In genomic region chr11:77144854-77145428, GRCh38 we compare ENCODE assay signal across 1 cellular context.
TF ChIP-seq lines count a peak whose summit lies in the region.

No MANE protein-coding gene starts in this region.

TF ChIP-seq in HepG2, 621 proteins besides CTCF, POLR2A, EP300 and RAD21 (continues in another document):
- peak; percentile 43; the same call in 1 of the 2 replicates for TF ChIP-seq ELF3 (CRISPR knock-in tag; IDR thresholded peaks at IDR 0.05)
- 0 out of 2 replicates have a peak, but pooled peaks have one; percentile 47 for TF ChIP-seq WIZ (CRISPR knock-in tag; IDR thresholded peaks at IDR 0.05)
- TF ChIP-seq, protein P1, sequence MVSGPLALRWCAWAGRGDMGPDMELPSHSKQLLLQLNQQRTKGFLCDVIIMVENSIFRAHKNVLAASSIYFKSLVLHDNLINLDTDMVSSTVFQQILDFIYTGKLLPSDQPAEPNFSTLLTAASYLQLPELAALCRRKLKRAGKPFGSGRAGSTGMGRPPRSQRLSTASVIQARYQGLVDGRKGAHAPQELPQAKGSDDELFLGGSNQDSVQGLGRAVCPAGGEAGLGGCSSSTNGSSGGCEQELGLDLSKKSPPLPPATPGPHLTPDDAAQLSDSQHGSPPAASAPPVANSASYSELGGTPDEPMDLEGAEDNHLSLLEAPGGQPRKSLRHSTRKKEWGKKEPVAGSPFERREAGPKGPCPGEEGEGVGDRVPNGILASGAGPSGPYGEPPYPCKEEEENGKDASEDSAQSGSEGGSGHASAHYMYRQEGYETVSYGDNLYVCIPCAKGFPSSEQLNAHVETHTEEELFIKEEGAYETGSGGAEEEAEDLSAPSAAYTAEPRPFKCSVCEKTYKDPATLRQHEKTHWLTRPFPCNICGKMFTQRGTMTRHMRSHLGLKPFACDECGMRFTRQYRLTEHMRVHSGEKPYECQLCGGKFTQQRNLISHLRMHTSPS (CRISPR knock-in tag; IDR thresholded peaks at IDR 0.05; ENCODE audit: low read depth): peak; percentile 52; the same call in 1 of the 2 replicates
- TF ChIP-seq ZNF331 (CRISPR knock-in tag; IDR thresholded peaks at IDR 0.05): peak; percentile 69; the same call in 1 of the 2 replicates
- no peak for TF ChIP-seq CREB3 (CRISPR knock-in tag; IDR thresholded peaks at IDR 0.05)
- TF ChIP-seq ZNF205 (CRISPR knock-in tag; IDR thresholded peaks at IDR 0.05): peak; percentile 42; the same call in 1 of the 2 replicates
- TF ChIP-seq ZSCAN22 (CRISPR knock-in tag; IDR thresholded peaks at IDR 0.05): no peak
- TF ChIP-seq NCOA5 (CRISPR knock-in tag; IDR thresholded peaks at IDR 0.05): no peak
- TF ChIP-seq ZFP1 (CRISPR knock-in tag; IDR thresholded peaks at IDR 0.05): no peak
- TF ChIP-seq HHEX (CRISPR knock-in tag; IDR thresholded peaks at IDR 0.05): no peak
- no peak for TF ChIP-seq SOX6 (IDR thresholded peaks at IDR 0.05)
- peak; percentile 71 for TF ChIP-seq SOX6 (CRISPR knock-in tag; IDR thresholded peaks at IDR 0.05)
- peak; percentile 58; the same call in 1 of the 2 replicates for TF ChIP-seq ZNF343 (CRISPR knock-in tag; IDR thresholded peaks at IDR 0.05)
- peak; percentile 70 for TF ChIP-seq SPEN (CRISPR knock-in tag; IDR thresholded peaks at IDR 0.05; ENCODE audit: low read depth)
- peak; percentile 66 for TF ChIP-seq KAT8 (CRISPR knock-in tag; IDR thresholded peaks at IDR 0.05)
- TF ChIP-seq HNRNPLL (IDR thresholded peaks at IDR 0.05; ENCODE audit: low read depth, low read length, poor library complexity, severe bottlenecking): no peak
- TF ChIP-seq TARDBP (CRISPR knock-in tag; IDR thresholded peaks at IDR 0.05): peak; percentile 59; the same call in 1 of the 2 replicates
- peak; percentile 65; the same call in 1 of the 2 replicates for TF ChIP-seq MED1 (CRISPR knock-in tag; IDR thresholded peaks at IDR 0.05)
- TF ChIP-seq ZBTB7B (CRISPR knock-in tag; IDR thresholded peaks at IDR 0.05): peak; percentile 76; the same call in 1 of the 2 replicates
- TF ChIP-seq KDM2A (CRISPR knock-in tag; IDR thresholded peaks at IDR 0.05; ENCODE audit: borderline replicate concordance, low read depth): no peak
- TF ChIP-seq ZNF230 (CRISPR knock-in tag; IDR thresholded peaks at IDR 0.05): peak; percentile 74; the same call in 1 of the 2 replicates
- no peak for TF ChIP-seq ZNF138 (CRISPR knock-in tag; IDR thresholded peaks at IDR 0.05; ENCODE audit: low read depth)
- 0 out of 2 replicates have a peak, but pooled peaks have one; percentile 26 for TF ChIP-seq ZNF235 (CRISPR knock-in tag; IDR thresholded peaks at IDR 0.05; ENCODE audit: borderline replicate concordance)
- TF ChIP-seq MED8 (CRISPR knock-in tag; IDR thresholded peaks at IDR 0.05; ENCODE audit: insufficient replicate concordance): peak; percentile 51
- peak; percentile 64; the same call in 1 of the 2 replicates for TF ChIP-seq HOXA3 (CRISPR knock-in tag; IDR thresholded peaks at IDR 0.05)
- 0 out of 2 replicates have a peak, but pooled peaks have one; percentile 23 for TF ChIP-seq HNRNPL (IDR thresholded peaks at IDR 0.05; ENCODE audit: low read depth, low read length)
- TF ChIP-seq MAFG (CRISPR knock-in tag; IDR thresholded peaks at IDR 0.05): no peak
- peak; percentile 95 for TF ChIP-seq RCOR2 (CRISPR knock-in tag; IDR thresholded peaks at IDR 0.05)
- TF ChIP-seq, protein P2, sequence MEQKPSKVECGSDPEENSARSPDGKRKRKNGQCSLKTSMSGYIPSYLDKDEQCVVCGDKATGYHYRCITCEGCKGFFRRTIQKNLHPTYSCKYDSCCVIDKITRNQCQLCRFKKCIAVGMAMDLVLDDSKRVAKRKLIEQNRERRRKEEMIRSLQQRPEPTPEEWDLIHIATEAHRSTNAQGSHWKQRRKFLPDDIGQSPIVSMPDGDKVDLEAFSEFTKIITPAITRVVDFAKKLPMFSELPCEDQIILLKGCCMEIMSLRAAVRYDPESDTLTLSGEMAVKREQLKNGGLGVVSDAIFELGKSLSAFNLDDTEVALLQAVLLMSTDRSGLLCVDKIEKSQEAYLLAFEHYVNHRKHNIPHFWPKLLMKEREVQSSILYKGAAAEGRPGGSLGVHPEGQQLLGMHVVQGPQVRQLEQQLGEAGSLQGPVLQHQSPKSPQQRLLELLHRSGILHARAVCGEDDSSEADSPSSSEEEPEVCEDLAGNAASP (CRISPR knock-in tag; IDR thresholded peaks at IDR 0.05; ENCODE audit: borderline replicate concordance): peak; percentile 67; the same call in 1 of the 2 replicates
- TF ChIP-seq ZFX (CRISPR knock-in tag; IDR thresholded peaks at IDR 0.05; ENCODE audit: low read depth): peak; percentile 84
- no peak for TF ChIP-seq ERF (CRISPR knock-in tag; IDR thresholded peaks at IDR 0.05)
- peak; percentile 76 to 86 for TF ChIP-seq NR2F1 (CRISPR knock-in tag; IDR thresholded peaks at IDR 0.05)
- 0 out of 2 replicates have a peak, but pooled peaks have one; percentile 39 for TF ChIP-seq YEATS4 (CRISPR knock-in tag; IDR thresholded peaks at IDR 0.05; ENCODE audit: borderline replicate concordance)
- 0 out of 2 replicates have a peak, but pooled peaks have one; percentile 8 for TF ChIP-seq MLX (CRISPR knock-in tag; IDR thresholded peaks at IDR 0.05)
- TF ChIP-seq, protein P3, sequence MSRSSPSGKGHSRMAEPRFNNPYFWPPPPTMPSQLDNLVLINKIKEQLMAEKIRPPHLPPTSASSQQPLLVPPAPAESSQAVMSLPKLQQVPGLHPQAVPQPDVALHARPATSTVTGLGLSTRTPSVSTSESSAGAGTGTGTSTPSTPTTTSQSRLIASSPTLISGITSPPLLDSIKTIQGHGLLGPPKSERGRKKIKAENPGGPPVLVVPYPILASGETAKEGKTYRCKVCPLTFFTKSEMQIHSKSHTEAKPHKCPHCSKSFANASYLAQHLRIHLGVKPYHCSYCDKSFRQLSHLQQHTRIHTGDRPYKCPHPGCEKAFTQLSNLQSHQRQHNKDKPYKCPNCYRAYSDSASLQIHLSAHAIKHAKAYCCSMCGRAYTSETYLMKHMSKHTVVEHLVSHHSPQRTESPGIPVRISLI (CRISPR knock-in tag; IDR thresholded peaks at IDR 0.05; ENCODE audit: borderline replicate concordance): peak; percentile 12; the same call in 1 of the 2 replicates
- TF ChIP-seq CBX5 (CRISPR knock-in tag; IDR thresholded peaks at IDR 0.05; ENCODE audit: borderline replicate concordance): peak; percentile 69; the same call in 1 of the 2 replicates
- TF ChIP-seq AKAP8 (CRISPR knock-in tag; IDR thresholded peaks at IDR 0.05): peak; percentile 59; the same call in 1 of the 2 replicates
- TF ChIP-seq, protein P4, sequence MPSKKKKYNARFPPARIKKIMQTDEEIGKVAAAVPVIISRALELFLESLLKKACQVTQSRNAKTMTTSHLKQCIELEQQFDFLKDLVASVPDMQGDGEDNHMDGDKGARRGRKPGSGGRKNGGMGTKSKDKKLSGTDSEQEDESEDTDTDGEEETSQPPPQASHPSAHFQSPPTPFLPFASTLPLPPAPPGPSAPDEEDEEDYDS (CRISPR knock-in tag; IDR thresholded peaks at IDR 0.05): 0 out of 2 replicates have a peak, but pooled peaks have one; percentile 32
- TF ChIP-seq ZSCAN25 (CRISPR knock-in tag; IDR thresholded peaks at IDR 0.05): 0 out of 2 replicates have a peak, but pooled peaks have one; percentile 41
- TF ChIP-seq FOSL2 (CRISPR knock-in tag; IDR thresholded peaks at IDR 0.05): peak; percentile 54
- TF ChIP-seq ZNF3 (CRISPR knock-in tag; IDR thresholded peaks at IDR 0.05): no peak
- TF ChIP-seq TAF1 (CRISPR knock-in tag; IDR thresholded peaks at IDR 0.05): no peak; the same call in 1 of the 2 replicates
- TF ChIP-seq CCDC6 (CRISPR knock-in tag; IDR thresholded peaks at IDR 0.05): no peak
- TF ChIP-seq, protein P5, sequence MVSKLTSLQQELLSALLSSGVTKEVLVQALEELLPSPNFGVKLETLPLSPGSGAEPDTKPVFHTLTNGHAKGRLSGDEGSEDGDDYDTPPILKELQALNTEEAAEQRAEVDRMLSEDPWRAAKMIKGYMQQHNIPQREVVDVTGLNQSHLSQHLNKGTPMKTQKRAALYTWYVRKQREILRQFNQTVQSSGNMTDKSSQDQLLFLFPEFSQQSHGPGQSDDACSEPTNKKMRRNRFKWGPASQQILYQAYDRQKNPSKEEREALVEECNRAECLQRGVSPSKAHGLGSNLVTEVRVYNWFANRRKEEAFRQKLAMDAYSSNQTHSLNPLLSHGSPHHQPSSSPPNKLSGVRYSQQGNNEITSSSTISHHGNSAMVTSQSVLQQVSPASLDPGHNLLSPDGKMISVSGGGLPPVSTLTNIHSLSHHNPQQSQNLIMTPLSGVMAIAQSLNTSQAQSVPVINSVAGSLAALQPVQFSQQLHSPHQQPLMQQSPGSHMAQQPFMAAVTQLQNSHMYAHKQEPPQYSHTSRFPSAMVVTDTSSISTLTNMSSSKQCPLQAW (CRISPR knock-in tag; IDR thresholded peaks at IDR 0.05): 0 out of 2 replicates have a peak, but pooled peaks have one; percentile 49
- no peak for TF ChIP-seq ZFP36L2 (CRISPR knock-in tag; IDR thresholded peaks at IDR 0.05)
- peak; percentile 44; the same call in 1 of the 2 replicates for TF ChIP-seq ZNF574 (CRISPR knock-in tag; IDR thresholded peaks at IDR 0.05)
- TF ChIP-seq CAMTA2 (CRISPR knock-in tag; IDR thresholded peaks at IDR 0.05; ENCODE audit: borderline replicate concordance): no peak
- peak; percentile 81 for TF ChIP-seq RXRA (CRISPR knock-in tag; IDR thresholded peaks at IDR 0.05)
- no peak for TF ChIP-seq BORCS8-MEF2B (CRISPR knock-in tag; IDR thresholded peaks at IDR 0.05)
- peak; percentile 88 for TF ChIP-seq ZNF644 (CRISPR knock-in tag; IDR thresholded peaks at IDR 0.05; ENCODE audit: low read depth)
- no peak for TF ChIP-seq PRPF4 (IDR thresholded peaks at IDR 0.05; ENCODE audit: low read depth, low read length, poor library complexity, severe bottlenecking)
- peak; percentile 60; the same call in 1 of the 2 replicates for TF ChIP-seq NR2F2 (IDR thresholded peaks at IDR 0.05; ENCODE audit: borderline replicate concordance, low read depth)
- no peak for TF ChIP-seq ZBTB2 (CRISPR knock-in tag; IDR thresholded peaks at IDR 0.05; ENCODE audit: low read depth)
- peak; percentile 56; the same call in 1 of the 2 replicates for TF ChIP-seq FOXA3 (CRISPR knock-in tag; IDR thresholded peaks at IDR 0.05)
- TF ChIP-seq ZNF660 (CRISPR knock-in tag; IDR thresholded peaks at IDR 0.05; ENCODE audit: borderline replicate concordance, low read depth): no peak
